ENCODE assay signal across 1 cellular context in genomic region chr7:148084138-148084537, GRCh38.
TF ChIP-seq lines count a peak whose summit lies in the region.

No MANE protein-coding gene starts in this region.

TF ChIP-seq in H1, 55 proteins besides CTCF, POLR2A, EP300 and RAD21 (continued from another document):
- TF ChIP-seq CHD7 (IDR thresholded peaks at IDR 0.05; ENCODE audit: insufficient replicate concordance, low read length) (no peak), EGR1 (IDR thresholded peaks at IDR 0.05; ENCODE audit: borderline replicate concordance, low read depth, low read length) (no peak), SP2 (IDR thresholded peaks at IDR 0.05; ENCODE audit: low read length) (no peak), HDAC2 (IDR thresholded peaks at IDR 0.05; ENCODE audit: borderline replicate concordance in 1 of 2, low read depth in 2 of 2, low read length in 2 of 2) (no peak), SP4 (IDR thresholded peaks at IDR 0.05; ENCODE audit: low read length) (no peak), JUND (IDR thresholded peaks at IDR 0.05; ENCODE audit: low read length) (no peak), GTF2F1 (IDR thresholded peaks at IDR 0.05; ENCODE audit: borderline replicate concordance, low read depth, low read length) (no peak), CTBP2 (IDR thresholded peaks at IDR 0.05; ENCODE audit: borderline replicate concordance, insufficient read depth, insufficient read length, low read length) (no peak), SRF (IDR thresholded peaks at IDR 0.05; ENCODE audit: low read depth, low read length) (no peak), CBX8 (IDR thresholded peaks at IDR 0.05; ENCODE audit: borderline replicate concordance, low read depth, low read length) (no peak)
